ENCODE assay signal across 17 cellular contexts in the genomic region with DNA sequence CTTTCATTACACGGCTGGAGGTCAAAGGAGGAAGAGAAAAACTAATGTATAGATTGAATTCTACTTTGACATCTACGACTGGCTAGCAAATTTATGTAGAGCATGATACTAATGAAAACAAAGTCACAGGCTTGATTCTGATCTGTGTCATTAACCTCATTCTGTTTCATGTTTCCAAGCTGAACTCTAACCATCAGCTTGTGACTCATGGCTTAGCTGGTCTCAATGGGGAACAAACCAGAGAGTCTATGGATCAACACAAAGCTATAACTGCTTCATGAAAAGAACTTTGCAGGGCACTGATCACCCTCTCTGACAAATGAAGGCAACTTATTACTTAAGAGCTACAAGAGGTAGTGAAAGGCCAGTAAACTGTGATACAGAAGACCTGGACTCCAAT.
"Had no signal": no experiment of that assay in that cellular context is flagged by ENCODE, and none has a peak within 500 bp of the region (broad histone marks: within the 10 kb centered on the region; RNA-seq: fewer than 3 reads in every experiment).

No MANE protein-coding gene starts in this region.

- H3K36me3 ChIP-seq: brain microvascular endothelial cell, left ventricle myocardium inferior, neutrophil, stomach, thoracic aorta had no signal

- H3K4me1 ChIP-seq: left ventricle myocardium inferior, parathyroid adenoma, stomach had no signal

- H2AFZ ChIP-seq: parathyroid adenoma had no signal

- H3K27me3 ChIP-seq: brain microvascular endothelial cell, neutrophil, stomach had no signal

- H3K9me3 ChIP-seq: left ventricle myocardium inferior, neutrophil, stomach, thoracic aorta had no signal

- H3K4me3 ChIP-seq: left ventricle myocardium inferior, stomach, thoracic aorta had no signal

- H3K27ac ChIP-seq: brain microvascular endothelial cell, left ventricle myocardium inferior, neutrophil, parathyroid adenoma, stomach, thoracic aorta had no signal

- DNase-seq: activated B cell treated with CpG ODN at 0.5 μM for 24 hours; activated CD4-positive, alpha-beta T cell treated with anti-CD3 and anti-CD28 coated beads for 48 hours; activated CD8-positive, alpha-beta memory T cell treated with anti-CD3 and anti-CD28 coated beads, Interleukin-2, amount 50 U/mL, for 48 hours; activated gamma-delta T cell treated with Interleukin-2 at 50 U/mL for 16 hours; activated T-cell treated with anti-CD3 and anti-CD28 coated beads, Interleukin-2, amount 50 U/mL, for 72 hours; brain microvascular endothelial cell; effector CD8-positive, alpha-beta T cell; kidney; left ventricle myocardium inferior; natural killer cell; stimulated activated CD4-positive, alpha-beta T cell treated with anti-CD3 and anti-CD28 coated beads, Interleukin-12 subunit alpha, Interleukin-12 subunit beta, amount 100 ng/mL, for 4 hours; stimulated activated CD4-positive, alpha-beta T cell treated with anti-CD3 and anti-CD28 coated beads, Interleukin-2, amount 100 ng/mL, for 24 hours; stomach; T-helper 17 cell had no signal

- H3K9ac ChIP-seq: parathyroid adenoma had no signal

- ATAC-seq: activated T-cell treated with anti-CD3 and anti-CD28 coated beads, Interleukin-2, amount 50 U/mL, for 72 hours; natural killer cell; T-helper 17 cell had no signal

- H3K79me2 ChIP-seq: parathyroid adenoma had no signal
